ENCODE assay signal across 17 cellular contexts in genomic region chr4:3868841-3869572, GRCh38.
DNase-seq lines count a peak whose midpoint lies in the region; ATAC-seq and TF ChIP-seq lines count a peak whose summit lies in the region.
"Had no signal": no experiment of that assay in that cellular context is flagged by ENCODE, and none has a peak within 500 bp of the region (broad histone marks: within the 10 kb centered on the region; RNA-seq: fewer than 3 reads in every experiment).

No MANE protein-coding gene starts in this region.

- no peak for ATAC-seq in activated naive CD8-positive, alpha-beta T cell treated with anti-CD3 and anti-CD28 coated beads, Interleukin-2, amount 10 ng/mL, durations not matched to agents 7 days and 5 days (ENCODE audit: low read depth)
- no peak for ATAC-seq in activated naive CD8-positive, alpha-beta T cell treated with anti-CD3 and anti-CD28 coated beads, Interleukin-2, amount 50 U/mL, for 24 hours
- ATAC-seq: Panc1 had no signal

- no peak for TF ChIP-seq CTCF in coronary artery (IDR thresholded peaks at IDR 0.05)
- no peak for TF ChIP-seq CTCF in ascending aorta (IDR thresholded peaks at IDR 0.05)

- peak; percentile 14 for DNase-seq in activated naive CD8-positive, alpha-beta T cell treated with anti-CD3 and anti-CD28 coated beads, Interleukin-2, amount 10 ng/mL, durations not matched to agents 7 days and 5 days
- no peak for DNase-seq in activated naive CD8-positive, alpha-beta T cell treated with anti-CD3 and anti-CD28 coated beads, Interleukin-2, amount 50 U/mL, for 24 hours
- DNase-seq in coronary artery (ENCODE audit: low spot score) (peak; percentile 63), neuronal stem cell (ENCODE audit: low spot score) (no peak), ascending aorta (ENCODE audit: low spot score in 2 of 2) (no peak), NCI-H69 (lab: John Stamatoyannopoulos, UW) (no peak)
- DNase-seq in activated CD4-positive, alpha-beta T cell treated with anti-CD3 and anti-CD28 coated beads, Interleukin-2, amount 10 ng/mL, durations not matched to agents 24 days and 14 days = no peak
- DNase-seq: CD4-positive, CD25-positive, alpha-beta regulatory T cell; GF-D8; NCI-H1694; NCI-H2081; NCI-H2171; NCI-H345; NCI-H524; NCI-H82 had no signal

- no peak overlapping the region for H2AFZ ChIP-seq in neuronal stem cell (ENCODE audit: low read length)

- H2BK120ac ChIP-seq in neuronal stem cell (ENCODE audit: low read depth, low read length) = no peak overlapping the region

- H3K27me3 ChIP-seq in neuronal stem cell (ENCODE audit: control insufficient read depth in 3 of 3, insufficient read depth in 3 of 3, low read depth in 1 of 3, low read length in 3 of 3) (peaks cover 9 to 66% (median 38%) of the 10 kb centered on the region in 3 experiments), ascending aorta (peaks cover 4% of the 10 kb centered on the region)
- H3K27me3 ChIP-seq: SJCRH30 had no signal

- WGBS in neuronal stem cell (ENCODE audit: extremely low coverage in 2 of 2, insufficient read length in 2 of 2, insufficient replicate concordance in 1 of 2), 2 donors = no CpG with 5 or more reads among the region's 13 CpGs

- no peak overlapping the region for H3K9ac ChIP-seq in neuronal stem cell (ENCODE audit: low read depth, low read length, poor library complexity)

- no peaks in the 10 kb centered on the region for H3K36me3 Mint-ChIP-seq in activated naive CD8-positive, alpha-beta T cell treated with anti-CD3 and anti-CD28 coated beads, Interleukin-2, amount 10 ng/mL, durations not matched to agents 7 days and 5 days
- H3K36me3 Mint-ChIP-seq in activated naive CD8-positive, alpha-beta T cell treated with anti-CD3 and anti-CD28 coated beads, Interleukin-2, amount 50 U/mL, for 24 hours (ENCODE audit: low read depth) = no peaks in the 10 kb centered on the region
- no peaks in the 10 kb centered on the region for H3K36me3 Mint-ChIP-seq in activated CD4-positive, alpha-beta T cell treated with anti-CD3 and anti-CD28 coated beads, Interleukin-2, amount 10 ng/mL, durations not matched to agents 24 days and 14 days (ENCODE audit: low read depth)
- H3K36me3 Mint-ChIP-seq: CD4-positive, CD25-positive, alpha-beta regulatory T cell had no signal

- POLR2A ChIA-PET in activated naive CD8-positive, alpha-beta T cell treated with anti-CD3 and anti-CD28 coated beads, Interleukin-2, amount 10 ng/mL, durations not matched to agents 7 days and 5 days (lab: Charles Lee) = no interaction called here

- H3K4me3 ChIP-seq in coronary artery (no peak overlapping the region), neuronal stem cell (ENCODE audit: low read length in 2 of 2) (no peak overlapping the region), ascending aorta (no peak overlapping the region)
- H3K4me3 ChIP-seq: SJCRH30 had no signal

- no peak overlapping the region for H2BK5ac ChIP-seq in neuronal stem cell (ENCODE audit: low read length)

- peaks cover 26% of the 10 kb centered on the region for H3K27me3 Mint-ChIP-seq in activated naive CD8-positive, alpha-beta T cell treated with anti-CD3 and anti-CD28 coated beads, Interleukin-2, amount 10 ng/mL, durations not matched to agents 7 days and 5 days
- H3K27me3 Mint-ChIP-seq in activated naive CD8-positive, alpha-beta T cell treated with anti-CD3 and anti-CD28 coated beads, Interleukin-2, amount 50 U/mL, for 24 hours = peaks cover 30% of the 10 kb centered on the region
- H3K27me3 Mint-ChIP-seq in activated CD4-positive, alpha-beta T cell treated with anti-CD3 and anti-CD28 coated beads, Interleukin-2, amount 10 ng/mL, durations not matched to agents 24 days and 14 days = peaks cover 21% of the 10 kb centered on the region

- peaks cover 2% of the 10 kb centered on the region for H3K4me1 Mint-ChIP-seq in activated naive CD8-positive, alpha-beta T cell treated with anti-CD3 and anti-CD28 coated beads, Interleukin-2, amount 10 ng/mL, durations not matched to agents 7 days and 5 days
- H3K4me1 Mint-ChIP-seq in activated naive CD8-positive, alpha-beta T cell treated with anti-CD3 and anti-CD28 coated beads, Interleukin-2, amount 50 U/mL, for 24 hours = peaks cover 3% of the 10 kb centered on the region
- no peaks in the 10 kb centered on the region for H3K4me1 Mint-ChIP-seq in activated CD4-positive, alpha-beta T cell treated with anti-CD3 and anti-CD28 coated beads, Interleukin-2, amount 10 ng/mL, durations not matched to agents 24 days and 14 days

- peaks cover 0 to 11% of the 10 kb centered on the region in 2 donors for H3K4me1 ChIP-seq in neuronal stem cell (ENCODE audit: control insufficient read depth in 2 of 2, insufficient read depth in 1 of 2, low read depth in 1 of 2, low read length in 2 of 2)
- H3K4me1 ChIP-seq in ascending aorta = no peaks in the 10 kb centered on the region
- H3K4me1 ChIP-seq: SJCRH30 had no signal

- peak overlapping the region; percentile 43 for H4K91ac ChIP-seq in neuronal stem cell (ENCODE audit: low read depth, low read length, poor library complexity)

- H3K4me3 Mint-ChIP-seq in activated naive CD8-positive, alpha-beta T cell treated with anti-CD3 and anti-CD28 coated beads, Interleukin-2, amount 10 ng/mL, durations not matched to agents 7 days and 5 days = no peak overlapping the region
- no peak overlapping the region for H3K4me3 Mint-ChIP-seq in activated naive CD8-positive, alpha-beta T cell treated with anti-CD3 and anti-CD28 coated beads, Interleukin-2, amount 50 U/mL, for 24 hours
- H3K4me3 Mint-ChIP-seq in activated CD4-positive, alpha-beta T cell treated with anti-CD3 and anti-CD28 coated beads, Interleukin-2, amount 10 ng/mL, durations not matched to agents 24 days and 14 days = no peak overlapping the region
- H3K4me3 Mint-ChIP-seq: CD4-positive, CD25-positive, alpha-beta regulatory T cell had no signal

- H3K9me3 ChIP-seq in neuronal stem cell (replicated peaks in 1 of 2; ENCODE audit: control insufficient read depth in 2 of 2, insufficient read depth in 1 of 2, low read depth in 1 of 2, low read length in 2 of 2) (peaks cover 0 to 4% of the 10 kb centered on the region in 2 donors), ascending aorta (no peaks in the 10 kb centered on the region)
- H3K9me3 ChIP-seq: SJCRH30 had no signal

- no peak overlapping the region for H3K27ac ChIP-seq in coronary artery
- no peak overlapping the region for H3K27ac ChIP-seq in neuronal stem cell (replicated peaks; ENCODE audit: low read length)
- H3K27ac ChIP-seq in ascending aorta = no peak overlapping the region
- H3K27ac ChIP-seq: SJCRH30 had no signal

- no peak overlapping the region for H2BK12ac ChIP-seq in neuronal stem cell (ENCODE audit: low read length)

- H3K79me1 ChIP-seq in neuronal stem cell (ENCODE audit: low read depth, low read length) = peaks cover 4% of the 10 kb centered on the region

- H3K4ac ChIP-seq in neuronal stem cell (ENCODE audit: low read length) = no peak overlapping the region

- H3K14ac ChIP-seq in neuronal stem cell (ENCODE audit: low read length) = peak overlapping the region; percentile 17

- H3K9me3 Mint-ChIP-seq in activated naive CD8-positive, alpha-beta T cell treated with anti-CD3 and anti-CD28 coated beads, Interleukin-2, amount 10 ng/mL, durations not matched to agents 7 days and 5 days = no peaks in the 10 kb centered on the region
- no peaks in the 10 kb centered on the region for H3K9me3 Mint-ChIP-seq in activated naive CD8-positive, alpha-beta T cell treated with anti-CD3 and anti-CD28 coated beads, Interleukin-2, amount 50 U/mL, for 24 hours
- no peaks in the 10 kb centered on the region for H3K9me3 Mint-ChIP-seq in activated CD4-positive, alpha-beta T cell treated with anti-CD3 and anti-CD28 coated beads, Interleukin-2, amount 10 ng/mL, durations not matched to agents 24 days and 14 days

- no peak overlapping the region for H3K4me2 ChIP-seq in neuronal stem cell (ENCODE audit: insufficient read depth, low read length, poor library complexity, severe bottlenecking)

- intact Hi-C loops in ascending aorta (cut with DNase I) = no loop called here
- intact Hi-C loops in activated CD4-positive, alpha-beta T cell treated with anti-CD3 and anti-CD28 coated beads, Interleukin-2, amount 10 ng/mL, durations not matched to agents 24 days and 14 days (cut with micrococcal nuclease) = no loop called here

- H3K18ac ChIP-seq in neuronal stem cell (ENCODE audit: low read length) = no peak overlapping the region

- H3K36me3 ChIP-seq in neuronal stem cell (replicated peaks in 1 of 2; ENCODE audit: control insufficient read depth in 2 of 2, insufficient read depth in 2 of 2, low read length in 2 of 2) = no peaks in the 10 kb centered on the region
- no peaks in the 10 kb centered on the region for H3K36me3 ChIP-seq in ascending aorta
- H3K36me3 ChIP-seq: SJCRH30 had no signal

- H4K8ac ChIP-seq in neuronal stem cell (ENCODE audit: low read depth, low read length) = no peak overlapping the region

- H2AK5ac ChIP-seq in neuronal stem cell (ENCODE audit: low read depth, low read length) = no peak overlapping the region

- no peak overlapping the region for H3K27ac Mint-ChIP-seq in activated naive CD8-positive, alpha-beta T cell treated with anti-CD3 and anti-CD28 coated beads, Interleukin-2, amount 10 ng/mL, durations not matched to agents 7 days and 5 days
- no peak overlapping the region for H3K27ac Mint-ChIP-seq in activated naive CD8-positive, alpha-beta T cell treated with anti-CD3 and anti-CD28 coated beads, Interleukin-2, amount 50 U/mL, for 24 hours
- no peak overlapping the region for H3K27ac Mint-ChIP-seq in activated CD4-positive, alpha-beta T cell treated with anti-CD3 and anti-CD28 coated beads, Interleukin-2, amount 10 ng/mL, durations not matched to agents 24 days and 14 days
- H3K27ac Mint-ChIP-seq: CD4-positive, CD25-positive, alpha-beta regulatory T cell had no signal

- H3K23ac ChIP-seq in neuronal stem cell (ENCODE audit: low read depth, low read length, poor library complexity) = no peak overlapping the region

- no peak overlapping the region for H2BK15ac ChIP-seq in neuronal stem cell (ENCODE audit: low read length)

Comparison
In these comparisons a context has a peak if more than half of its experiments do, and no peak if none do; other contexts are left out.
1. DNase-seq: peak in activated naive CD8-positive, alpha-beta T cell treated with anti-CD3 and anti-CD28 coated beads, Interleukin-2, amount 10 ng/mL, durations not matched to agents 7 days and 5 days (single experiment) and coronary artery (single experiment); none in activated naive CD8-positive, alpha-beta T cell treated with anti-CD3 and anti-CD28 coated beads, Interleukin-2, amount 50 U/mL, for 24 hours (single experiment), neuronal stem cell (single experiment), ascending aorta (0 of 2), NCI-H69 (single experiment) and activated CD4-positive, alpha-beta T cell treated with anti-CD3 and anti-CD28 coated beads, Interleukin-2, amount 10 ng/mL, durations not matched to agents 24 days and 14 days (single experiment).